Comparison of ENCODE assay signal across 8 cellular contexts in the genomic region with DNA sequence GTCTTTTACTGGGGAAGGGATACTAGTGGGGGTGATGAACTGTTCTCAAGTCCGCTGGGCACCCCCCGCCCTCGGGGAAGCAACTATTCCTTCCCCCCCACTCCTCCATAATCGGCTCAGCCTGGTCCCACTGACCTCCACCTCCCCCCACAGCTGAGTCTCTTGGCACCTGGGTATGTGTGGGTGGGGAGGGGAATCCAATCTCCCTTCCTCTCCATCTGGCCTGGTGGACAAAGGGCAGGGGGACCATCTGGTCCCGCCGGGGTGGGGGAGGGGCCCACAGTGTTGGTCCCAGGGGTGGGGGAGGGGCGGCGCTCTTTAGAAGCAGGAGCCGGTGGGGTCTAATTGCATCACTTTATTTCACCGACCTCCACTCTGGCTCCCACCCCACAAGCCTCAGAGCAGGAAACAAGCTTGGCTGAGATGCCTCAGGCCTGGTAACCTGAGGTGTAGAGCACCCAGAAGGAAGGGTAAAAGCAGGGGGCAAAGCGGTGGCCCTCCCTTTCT. TPM values are rescaled to one million over a fixed set of nuclear protein-coding genes. Genes with fewer than 3 reads are reported as not detected.
DNase-seq lines count a peak whose midpoint lies in the region; ATAC-seq and TF ChIP-seq lines count a peak whose summit lies in the region.

No MANE protein-coding gene starts in this region.

- no peaks in the 10 kb centered on the region for H3K27me3 Mint-ChIP-seq in T-cell

- H3K27ac ChIP-seq in gastroesophageal sphincter (peak overlapping the region; percentile 84 to 98 (median 94)), rectal smooth muscle tissue (ENCODE audit: low read depth, low read length) (peak overlapping the region; percentile 85)

- H3K4me1 Mint-ChIP-seq in T-cell = peaks cover 31 to 46% (median 37%) of the 10 kb centered on the region in 3 donors

- TF ChIP-seq POLR2A in gastroesophageal sphincter (IDR thresholded peaks at IDR 0.05) = no peak
- no peak for TF ChIP-seq POLR2A in GM18505 (IDR thresholded peaks at IDR 0.05; ENCODE audit: borderline replicate concordance, extremely low read depth, insufficient read depth, insufficient read length)

- peak overlapping the region; percentile 70 to 90 (median 86) for H3K4me3 Mint-ChIP-seq in T-cell

- WGBS in gastroesophageal sphincter (ENCODE audit: low coverage in 1 of 2), 2 donors = 0% methylated on average over 1 of the region's 11 CpGs; no CpG with 5 or more reads in 1 of the 2 donors

- no peaks in the 10 kb centered on the region for H3K9me3 Mint-ChIP-seq in T-cell

- POLR2A ChIA-PET in T-cell (lab: Charles Lee) = no interaction called here

- H3K27ac Mint-ChIP-seq in T-cell = peak overlapping the region; percentile 61 to 83

- H3K27me3 ChIP-seq in gastroesophageal sphincter (no peaks in the 10 kb centered on the region), rectal smooth muscle tissue (ENCODE audit: control insufficient read depth, insufficient read depth, low read length) (no peaks in the 10 kb centered on the region)

- H3K9me3 ChIP-seq in gastroesophageal sphincter = no peaks in the 10 kb centered on the region

- TF ChIP-seq EP300 in gastroesophageal sphincter (IDR thresholded peaks at IDR 0.05) = no peak

- H3K4me1 ChIP-seq in gastroesophageal sphincter (peaks cover 0 to 70% (median 33%) of the 10 kb centered on the region in 3 donors), rectal smooth muscle tissue (ENCODE audit: control insufficient read depth, insufficient read depth, low read length) (peaks cover 2% of the 10 kb centered on the region)

- peak overlapping the region; percentile 62 to 91 for H3K4me3 ChIP-seq in gastroesophageal sphincter
- H3K4me3 ChIP-seq in rectal smooth muscle tissue (ENCODE audit: low read length) = peak overlapping the region; percentile 74

- peak overlapping the region; percentile 39 for H3K9ac ChIP-seq in rectal smooth muscle tissue (ENCODE audit: low read length)

- H3K36me3 ChIP-seq in gastroesophageal sphincter (peaks cover 0 to 11% of the 10 kb centered on the region in 2 donors), rectal smooth muscle tissue (ENCODE audit: control insufficient read depth, insufficient read depth, low read length) (no peaks in the 10 kb centered on the region)

- CTCF ChIA-PET in T-cell (lab: Charles Lee) = interaction anchor here in 1 of 2 donors (1.5 kb wide), 1 partner anchor 26 kb away, joined by 3 read pairs; a partner anchor contains a TSS

- no peak for TF ChIP-seq CTCF in gastroesophageal sphincter (IDR thresholded peaks at IDR 0.05)

- no peak for ATAC-seq in T-cell (replicated peaks in 1 of 4)
- ATAC-seq in gastroesophageal sphincter = peak; percentile 4
- no peak for ATAC-seq in GM18505 (IDR thresholded peaks at IDR 0.05; ENCODE audit: unreplicated experiment)
- ATAC-seq in HG03342 (IDR thresholded peaks at IDR 0.05; ENCODE audit: unreplicated experiment) = no peak

- H3K36me3 Mint-ChIP-seq in T-cell = no peaks in the 10 kb centered on the region

- peak; percentile 54 for DNase-seq in NCI-H748 (lab: John Stamatoyannopoulos, UW; ENCODE audit: unreplicated experiment)
- DNase-seq in NCI-H748 treated with DMSO at 0.1 percent for 48 hours (lab: John Stamatoyannopoulos, UW) = no peak
- no peak for DNase-seq in T-cell
- DNase-seq in foreskin melanocyte = no peak

RNA-seq across cellular contexts. Expression of a gene that starts 1.0 kb away (rescaled TPM):
- total RNA-seq in T-cell (10 to 100 TPM; 11.7 to 33.3 (median 26.6) TPM), gastroesophageal sphincter (100 to 1,000 TPM in 3 of 4 donors, 10 to 100 TPM in 1; 80.7 to 335 (median 186) TPM)

RNA-seq across cellular contexts. Expression of a gene that starts 5.6 kb away (rescaled TPM):
- total RNA-seq in T-cell = 10 to 100 TPM; 55.7 to 86.4 (median 78.5) TPM
- 10 to 100 TPM; 34.6 to 46.8 (median 45.1) TPM for total RNA-seq in gastroesophageal sphincter

RNA-seq across cellular contexts. Expression of a gene that starts 6.6 kb away (rescaled TPM):
- 10 to 100 TPM; 14.3 to 26.5 (median 20.8) TPM for total RNA-seq in T-cell
- total RNA-seq in gastroesophageal sphincter = 10 to 100 TPM; 12.6 to 20.2 (median 13.8) TPM

RNA-seq across cellular contexts. Expression of a gene that starts 13.0 kb away (rescaled TPM):
- total RNA-seq in T-cell (not detected), gastroesophageal sphincter (under 1 TPM in 1 of 4 donors, not detected in 3; 0.31 TPM)

RNA-seq across cellular contexts. Expression of a gene that starts 15.1 kb away (rescaled TPM):
- 10 to 100 TPM in 3 of 5 donors, 1 to 10 TPM in 2; 6.2 to 19.0 (median 13.3) TPM for total RNA-seq in T-cell
- 10 to 100 TPM; 10.6 to 21.4 (median 19.5) TPM for total RNA-seq in gastroesophageal sphincter
